Comparison of ENCODE assay signal across 14 cellular contexts in the genomic region with DNA sequence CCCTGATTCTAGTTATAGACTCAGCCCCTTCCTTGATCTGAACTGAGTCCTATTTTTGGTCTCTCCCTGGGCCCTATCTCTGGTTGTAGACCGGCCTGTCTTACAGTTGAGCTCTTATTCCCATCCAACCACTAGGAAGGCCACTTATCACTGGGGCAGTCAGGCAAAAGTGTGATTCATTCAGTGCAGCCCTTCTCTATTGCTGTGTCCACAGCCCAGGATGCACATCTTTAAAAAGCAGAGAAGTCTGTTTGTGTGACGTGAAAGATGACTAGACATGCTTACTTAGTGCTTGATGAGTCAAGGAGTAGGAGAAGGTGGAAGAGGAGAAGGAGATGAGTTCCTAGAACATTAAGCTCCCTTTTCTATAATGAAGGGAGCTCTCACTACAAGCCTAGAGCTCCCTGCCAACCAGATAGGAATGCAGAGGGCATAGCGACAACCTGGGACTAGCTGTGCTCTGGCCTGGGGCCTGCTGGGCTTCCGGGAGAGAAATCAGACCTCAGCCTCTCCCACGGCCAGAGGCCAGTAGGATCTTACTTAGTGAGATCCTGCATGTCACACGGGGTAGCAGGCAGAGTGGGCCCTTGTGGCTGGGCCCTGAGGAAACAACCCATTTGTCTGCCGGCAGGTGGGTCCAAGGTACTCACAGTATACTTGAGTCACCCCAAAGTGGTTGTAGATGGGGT. TPM values are rescaled to one million over a fixed set of nuclear protein-coding genes. Genes with fewer than 3 reads are reported as not detected.
DNase-seq lines count a peak whose midpoint lies in the region; ATAC-seq and TF ChIP-seq lines count a peak whose summit lies in the region.
"Had no signal": no experiment of that assay in that cellular context is flagged by ENCODE, and none has a peak within 500 bp of the region (broad histone marks: within the 10 kb centered on the region; RNA-seq: fewer than 3 reads in every experiment).

No MANE protein-coding gene starts in this region.

- CTCF ChIA-PET in IMR-90 (lab: Yijun Ruan, JAX) = no interaction called here

- H3K9me1 ChIP-seq in IMR-90 (ENCODE audit: insufficient read depth, low read length) = 0 out of 2 replicates have a peak, but pooled peaks cover 3% of the 10 kb centered on the region

- H2AK9ac ChIP-seq in IMR-90 (replicated peaks; ENCODE audit: low read depth, low read length, poor library complexity) = no peak overlapping the region

- H3K23ac ChIP-seq in IMR-90 (ENCODE audit: low read depth, low read length) = no peak overlapping the region

- in situ Hi-C loops in IMR-90 (cut with MboI; ENCODE audit: low sequenced_read_pairs) = no loop called here

- POLR2A ChIA-PET in IMR-90 (lab: Charles Lee; ENCODE audit: unreplicated experiment) = no interaction called here

- H3K4me3 ChIP-seq in IMR-90 (ENCODE audit: insufficient read depth, low read depth, low read length) (no peak overlapping the region), epithelial cell of esophagus (ENCODE audit: low read length) (no peak overlapping the region), mucosa of descending colon (no peak overlapping the region)
- H3K4me3 ChIP-seq: esophagus squamous epithelium, GM23338 had no signal

- H3K27me3 ChIP-seq in IMR-90 (ENCODE audit: control insufficient read depth, insufficient read depth, low read length) = peaks cover 19% of the 10 kb centered on the region; the same call in 1 of the 2 replicates

- H3K4me2 ChIP-seq in IMR-90 (ENCODE audit: low read depth, low read length) = no peak overlapping the region
- H3K4me2 ChIP-seq: GM23338 had no signal

- H3K79me1 ChIP-seq in IMR-90 (ENCODE audit: low read depth in 1 of 2, low read length in 2 of 2) = no peaks in the 10 kb centered on the region

- no peak overlapping the region for H3K56ac ChIP-seq in IMR-90 (ENCODE audit: extremely low read depth, insufficient read depth, low read length)

- no peaks in the 10 kb centered on the region; the same call in 1 of the 2 replicates for H4K20me1 ChIP-seq in IMR-90 (ENCODE audit: insufficient read depth, low read length)

- no peak overlapping the region for H3K4ac ChIP-seq in IMR-90 (ENCODE audit: low read depth, low read length)

- H4K8ac ChIP-seq in IMR-90 (ENCODE audit: low read depth in 2 of 2, low read length in 2 of 2) = no peak overlapping the region

- TF ChIP-seq CTCF in IMR-90 (conservative IDR thresholded peaks at IDR 0.05; ENCODE audit: low read depth, low read length) (0 out of 2 replicates have a peak, but pooled peaks have one; percentile 2), epithelial cell of esophagus (IDR thresholded peaks at IDR 0.05; ENCODE audit: insufficient read depth, low read depth, low read length, missing control alignments) (no peak), mucosa of descending colon (IDR thresholded peaks at IDR 0.05) (no peak)

- H2BK120ac ChIP-seq in IMR-90 (ENCODE audit: low read depth, low read length) = no peak overlapping the region

- no peak overlapping the region for H2AFZ ChIP-seq in IMR-90 (replicated peaks; ENCODE audit: low read length, poor library complexity)
- H2AFZ ChIP-seq: GM23338 had no signal

- no peak overlapping the region for H4K91ac ChIP-seq in IMR-90 (ENCODE audit: insufficient read depth, low read depth, low read length)

- dilution Hi-C loops in IMR-90 (cut with HindIII; ENCODE audit: low sequenced_read_pairs, unreplicated experiment) = no loop called here

- TF ChIP-seq POLR2A in IMR-90 (IDR thresholded peaks at IDR 0.05; ENCODE audit: low read depth, low read length) = no peak

- H3K4me1 ChIP-seq in IMR-90 (ENCODE audit: control insufficient read depth, insufficient read depth, low read length) = no peaks in the 10 kb centered on the region; the same call in 1 of the 2 replicates
- H3K4me1 ChIP-seq in mucosa of descending colon (ENCODE audit: low read depth) = no peaks in the 10 kb centered on the region
- H3K4me1 ChIP-seq: esophagus squamous epithelium had no signal

- 100% methylated on average over 1 of the region's 7 CpGs; no CpG with 5 or more reads in 1 of the 2 experiments for WGBS in IMR-90 (ENCODE audit: extremely low coverage in 2 of 2, insufficient read length in 1 of 2), 2 experiments

- intact Hi-C loops in IMR-90 (cut with micrococcal nuclease) (no loop called here), mucosa of descending colon (cut with DNase I, micrococcal nuclease) (no loop called here)

- BruUV-seq in IMR-90 (replicated peaks; lab: Mats Ljungman, UMichigan) = no TSS peak

- DNase-seq in AG08396 (ENCODE audit: low spot score) (peak; percentile 71), IMR-90 (peak; percentile 90), epithelial cell of esophagus (ENCODE audit: low read depth) (peak; percentile 61), kidney tubule cell (ENCODE audit: low spot score) (peak; percentile 79), putamen (ENCODE audit: low spot score) (no peak), mucosa of descending colon (no peak), NCI-H1092 treated with DMSO at 0.1 percent for 48 hours (lab: John Stamatoyannopoulos, UW) (no peak)
- DNase-seq in activated CD8-positive, alpha-beta memory T cell treated with anti-CD3 and anti-CD28 coated beads for 24 hours = no peak
- DNase-seq: cortex of kidney; esophagus squamous epithelium; stimulated activated CD4-positive, alpha-beta T cell treated with anti-CD3 and anti-CD28 coated beads, Interleukin-2, amount 100 ng/mL, for 24 hours; WERI-Rb-1 had no signal

- no peak overlapping the region for H2BK20ac ChIP-seq in IMR-90 (ENCODE audit: low read depth, low read length)

- H3K18ac ChIP-seq in IMR-90 (ENCODE audit: low read depth, low read length) = no peak overlapping the region

- no peak overlapping the region for H3K9ac ChIP-seq in IMR-90 (ENCODE audit: low read depth, low read length)

- H2BK15ac ChIP-seq in IMR-90 (ENCODE audit: low read depth, low read length) = no peak overlapping the region

- H2BK5ac ChIP-seq in IMR-90 (ENCODE audit: low read depth, low read length, poor library complexity, severe bottlenecking) = no peak overlapping the region

- H3K27ac ChIP-seq in IMR-90 (ENCODE audit: insufficient read depth, low read length) = no peak overlapping the region
- H3K27ac ChIP-seq: esophagus squamous epithelium, WERI-Rb-1 had no signal

- no peaks in the 10 kb centered on the region for H3K36me3 ChIP-seq in IMR-90 (ENCODE audit: control insufficient read depth, insufficient read depth, low read length)
- H3K36me3 ChIP-seq in mucosa of descending colon (ENCODE audit: low read depth) = no peaks in the 10 kb centered on the region
- H3K36me3 ChIP-seq: esophagus squamous epithelium, WERI-Rb-1 had no signal

- H2AK5ac ChIP-seq in IMR-90 (ENCODE audit: low read depth, low read length) = no peak overlapping the region

- ATAC-seq in IMR-90 (ENCODE audit: low read depth) (peak; percentile 94), mucosa of descending colon (no peak)
- ATAC-seq: GM23338 had no signal

- TF ChIP-seq RAD21 in IMR-90 (IDR thresholded peaks at IDR 0.05; ENCODE audit: low read length) = 0 out of 2 replicates have a peak, but pooled peaks have one; percentile 9

- H4K5ac ChIP-seq in IMR-90 (ENCODE audit: low read depth, low read length) = no peak overlapping the region

- H3K9me3 ChIP-seq in IMR-90 (ENCODE audit: control insufficient read depth, insufficient read depth, low read length) (no peaks in the 10 kb centered on the region), mucosa of descending colon (no peaks in the 10 kb centered on the region)
- H3K9me3 ChIP-seq: esophagus squamous epithelium had no signal

- no peak overlapping the region for H3K14ac ChIP-seq in IMR-90 (replicated peaks; ENCODE audit: low read depth, low read length)

TF ChIP-seq in IMR-90, 13 proteins besides CTCF, POLR2A, EP300 and RAD21 (continues in another document):
- TF ChIP-seq, protein P1, sequence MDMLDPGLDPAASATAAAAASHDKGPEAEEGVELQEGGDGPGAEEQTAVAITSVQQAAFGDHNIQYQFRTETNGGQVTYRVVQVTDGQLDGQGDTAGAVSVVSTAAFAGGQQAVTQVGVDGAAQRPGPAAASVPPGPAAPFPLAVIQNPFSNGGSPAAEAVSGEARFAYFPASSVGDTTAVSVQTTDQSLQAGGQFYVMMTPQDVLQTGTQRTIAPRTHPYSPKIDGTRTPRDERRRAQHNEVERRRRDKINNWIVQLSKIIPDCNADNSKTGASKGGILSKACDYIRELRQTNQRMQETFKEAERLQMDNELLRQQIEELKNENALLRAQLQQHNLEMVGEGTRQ (IDR thresholded peaks at IDR 0.05; ENCODE audit: low read depth, low read length) = no peak
- TF ChIP-seq MAFK (IDR thresholded peaks at IDR 0.05; ENCODE audit: low read depth, low read length) (0 out of 2 replicates have a peak, but pooled peaks have one; percentile 1), CHD1 (IDR thresholded peaks at IDR 0.05; ENCODE audit: low read depth, low read length) (no peak), BHLHE40 (IDR thresholded peaks at IDR 0.05; ENCODE audit: low read depth, low read length) (no peak), RCOR1 (IDR thresholded peaks at IDR 0.05; ENCODE audit: insufficient replicate concordance, low read length) (no peak), MXI1 (IDR thresholded peaks at IDR 0.05; ENCODE audit: borderline replicate concordance, low read depth, low read length) (no peak), NFE2L2 (IDR thresholded peaks at IDR 0.05; ENCODE audit: low read depth, low read length) (no peak), RFX5 (IDR thresholded peaks at IDR 0.05; ENCODE audit: low read depth, low read length) (peak; percentile 23; the same call in 1 of the 2 replicates), FOS (IDR thresholded peaks at IDR 0.05; ENCODE audit: low read depth, low read length) (peak; percentile 41; the same call in 1 of the 2 replicates)
- TF ChIP-seq, protein P2, sequence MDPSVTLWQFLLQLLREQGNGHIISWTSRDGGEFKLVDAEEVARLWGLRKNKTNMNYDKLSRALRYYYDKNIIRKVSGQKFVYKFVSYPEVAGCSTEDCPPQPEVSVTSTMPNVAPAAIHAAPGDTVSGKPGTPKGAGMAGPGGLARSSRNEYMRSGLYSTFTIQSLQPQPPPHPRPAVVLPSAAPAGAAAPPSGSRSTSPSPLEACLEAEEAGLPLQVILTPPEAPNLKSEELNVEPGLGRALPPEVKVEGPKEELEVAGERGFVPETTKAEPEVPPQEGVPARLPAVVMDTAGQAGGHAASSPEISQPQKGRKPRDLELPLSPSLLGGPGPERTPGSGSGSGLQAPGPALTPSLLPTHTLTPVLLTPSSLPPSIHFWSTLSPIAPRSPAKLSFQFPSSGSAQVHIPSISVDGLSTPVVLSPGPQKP (IDR thresholded peaks at IDR 0.05; ENCODE audit: borderline replicate concordance, low read depth, low read length) = no peak

RNA-seq across cellular contexts. Expression of a gene that starts 25.7 kb away (rescaled TPM):
- total RNA-seq in IMR-90 (2012; rRNA removed) (under 0.01 and 0.18 TPM in 2 replicates), mucosa of descending colon (1 to 10 TPM in 2 of 3 donors, under 1 TPM in 1; 0.98 to 9.0 (median 1.8) TPM)
- polyA plus RNA-seq in IMR-90 (2012; rRNA removed) = 0.34 and 0.49 TPM in 2 replicates
- polyA plus RNA-seq in IMR-90 (2012; cell fraction: cytosol; rRNA removed) = 0.34 and 0.42 TPM in 2 replicates
- polyA plus RNA-seq in IMR-90 (2012; cell fraction: nucleus; rRNA removed; ENCODE audit: low replicate concordance) = 0.50 and 0.52 TPM in 2 replicates
- polyA plus RNA-seq: CD14-positive monocyte had no signal

RNA-seq across cellular contexts. Expression of a gene that starts 43.3 kb away (rescaled TPM):
- total RNA-seq in IMR-90 (2012; rRNA removed) = 30.8 and 37.5 TPM in 2 replicates
- polyA plus RNA-seq in IMR-90 (2012; rRNA removed) = 149 and 150 TPM in 2 replicates
- 58.7 and 100 TPM in 2 replicates for polyA plus RNA-seq in IMR-90 (2012; cell fraction: cytosol; rRNA removed)
- 95.5 and 121 TPM in 2 replicates for polyA plus RNA-seq in IMR-90 (2012; cell fraction: nucleus; rRNA removed; ENCODE audit: low replicate concordance)
- 10 to 100 TPM; 26.2 to 39.2 (median 29.9) TPM for total RNA-seq in mucosa of descending colon

Comparison
In these comparisons a context has a peak if more than half of its experiments do, and no peak if none do; other contexts are left out.
1. DNase-seq: peak in AG08396 (single experiment), IMR-90 (single experiment), epithelial cell of esophagus (single experiment) and kidney tubule cell (single experiment); none in putamen (single experiment), mucosa of descending colon (0 of 3), activated CD8-positive, alpha-beta memory T cell treated with anti-CD3 and anti-CD28 coated beads for 24 hours (single experiment) and NCI-H1092 treated with DMSO at 0.1 percent for 48 hours (single experiment).